Comparison of ENCODE assay signal across 1 cellular context in genomic region chr12:51917746-51918453, GRCh38.
TF ChIP-seq lines count a peak whose summit lies in the region.

No MANE protein-coding gene starts in this region.

TF ChIP-seq in K562, 482 proteins besides CTCF, POLR2A, EP300 and RAD21 (continued from another document and continues in another):
- no peak for TF ChIP-seq THRA (IDR thresholded peaks at IDR 0.05)
- no peak for TF ChIP-seq ZNF280B (CRISPR knock-in tag; IDR thresholded peaks at IDR 0.05)
- no peak for TF ChIP-seq ZNF655 (CRISPR knock-in tag; IDR thresholded peaks at IDR 0.05)
- no peak for TF ChIP-seq PHF8 (IDR thresholded peaks at IDR 0.05; ENCODE audit: borderline replicate concordance, low read length)
- no peak for TF ChIP-seq PRDM10 (IDR thresholded peaks at IDR 0.05; ENCODE audit: partially characterized antibody)
- TF ChIP-seq DPF2 (IDR thresholded peaks at IDR 0.05): peak; percentile 81
- no peak for TF ChIP-seq SMARCB1 (IDR thresholded peaks at IDR 0.05; ENCODE audit: insufficient read length, low read depth)
- TF ChIP-seq BHLHE40 (IDR thresholded peaks at IDR 0.05; ENCODE audit: low read length): peak; percentile 83
- TF ChIP-seq CBX3 (IDR thresholded peaks at IDR 0.05; ENCODE audit: borderline replicate concordance in 1 of 2, low read length in 2 of 2): 0 out of 3 replicates have a peak, but pooled peaks of 1 of the 2 experiments have one; percentile 12
- TF ChIP-seq PHB (CRISPR knock-in tag; IDR thresholded peaks at IDR 0.05): no peak
- no peak for TF ChIP-seq HIVEP1 (CRISPR knock-in tag; IDR thresholded peaks at IDR 0.05)
- no peak for TF ChIP-seq ZNF75A (CRISPR knock-in tag; IDR thresholded peaks at IDR 0.05)
- no peak for TF ChIP-seq ATF1 (CRISPR knock-in tag; IDR thresholded peaks at IDR 0.05)
- 0 out of 2 replicates have a peak, but pooled peaks have one; percentile 19 for TF ChIP-seq ATF1 (tag; IDR thresholded peaks at IDR 0.05)
- TF ChIP-seq TRIM28 (IDR thresholded peaks at IDR 0.05): no peak
- no peak for TF ChIP-seq MXD1 (CRISPR knock-in tag; IDR thresholded peaks at IDR 0.05; ENCODE audit: borderline replicate concordance, poor library complexity, severe bottlenecking)
- peak in 1 of 2 experiments; percentile 30; a peak in 1 of 4 replicates for TF ChIP-seq MAZ (CRISPR knock-in tag; conservative IDR thresholded peaks at IDR 0.05 in 1 of 2, IDR thresholded peaks at IDR 0.05 in 1 of 2)
- TF ChIP-seq ZNF197 (CRISPR knock-in tag; IDR thresholded peaks at IDR 0.05; ENCODE audit: low read depth): no peak
- TF ChIP-seq GMEB1 (CRISPR knock-in tag; IDR thresholded peaks at IDR 0.05): no peak
- no peak for TF ChIP-seq GABPB2 (CRISPR knock-in tag; conservative IDR thresholded peaks at IDR 0.05)
- peak; percentile 82 for TF ChIP-seq KLF16 (IDR thresholded peaks at IDR 0.05)
- TF ChIP-seq C11orf30 (IDR thresholded peaks at IDR 0.05; ENCODE audit: low read depth): no peak
- no peak for TF ChIP-seq BRF1 (IDR thresholded peaks at IDR 0.05; ENCODE audit: borderline replicate concordance, extremely low read depth, insufficient read length)
- no peak for TF ChIP-seq ZNF766 (CRISPR knock-in tag; conservative IDR thresholded peaks at IDR 0.05)
- TF ChIP-seq MGA (IDR thresholded peaks at IDR 0.05): peak; percentile 28; the same call in 1 of the 2 replicates
- no peak for TF ChIP-seq FOXA3 (CRISPR knock-in tag; conservative IDR thresholded peaks at IDR 0.05 in 1 of 2, IDR thresholded peaks at IDR 0.05 in 1 of 2)
- TF ChIP-seq ZFX (CRISPR knock-in tag; IDR thresholded peaks at IDR 0.05): peak; percentile 87
- TF ChIP-seq FOXP1 (CRISPR knock-in tag; IDR thresholded peaks at IDR 0.05): no peak
- no peak for TF ChIP-seq TCF7 (IDR thresholded peaks at IDR 0.05; ENCODE audit: borderline replicate concordance)
- no peak for TF ChIP-seq PRMT5 (CRISPR knock-in tag; IDR thresholded peaks at IDR 0.05)
- peak; percentile 64; the same call in 1 of the 2 replicates for TF ChIP-seq ETS1 (conservative IDR thresholded peaks at IDR 0.05; ENCODE audit: control insufficient read depth, low read depth, low read length)
- TF ChIP-seq ZC3H11A (IDR thresholded peaks at IDR 0.05; ENCODE audit: low read depth, low read length): no peak
- TF ChIP-seq NR4A1 (CRISPR knock-in tag; IDR thresholded peaks at IDR 0.05): no peak
- TF ChIP-seq NR4A1 (tag; IDR thresholded peaks at IDR 0.05): no peak
- TF ChIP-seq FOSL1 (tag; conservative IDR thresholded peaks at IDR 0.05): no peak
- TF ChIP-seq CBX5 (IDR thresholded peaks at IDR 0.05; ENCODE audit: borderline replicate concordance, low read depth): no peak
- TF ChIP-seq PURB (CRISPR knock-in tag; IDR thresholded peaks at IDR 0.05; ENCODE audit: low read depth): no peak
- TF ChIP-seq NFATC3 (IDR thresholded peaks at IDR 0.05): no peak
